Comparison of ENCODE assay signal across 10 cellular contexts in genomic region chr14:91258021-91258618, GRCh38. TPM values are rescaled to one million over a fixed set of nuclear protein-coding genes. Genes with fewer than 3 reads are reported as not detected.
DNase-seq lines count a peak whose midpoint lies in the region; ATAC-seq and TF ChIP-seq lines count a peak whose summit lies in the region.
"Had no signal": no experiment of that assay in that cellular context is flagged by ENCODE, and none has a peak within 500 bp of the region (broad histone marks: within the 10 kb centered on the region; RNA-seq: fewer than 3 reads in every experiment).

No MANE protein-coding gene starts in this region.

- H3K36me3 ChIP-seq in SJCRH30: no peaks in the 10 kb centered on the region
- H3K36me3 ChIP-seq: cardiac muscle cell had no signal

- TF ChIP-seq CTCF in fibroblast of mammary gland (conservative IDR thresholded peaks at IDR 0.05; ENCODE audit: control insufficient read depth, insufficient read depth, low read depth, low read length): no peak

- H3K4me3 ChIP-seq in SJCRH30 (peak overlapping the region; percentile 16), fibroblast of mammary gland (ENCODE audit: control insufficient read depth, low read depth, low read length) (no peak overlapping the region)
- H3K4me3 ChIP-seq: cardiac muscle cell had no signal

- H3K27ac ChIP-seq in SJCRH30: peak overlapping the region; percentile 78
- H3K27ac ChIP-seq: cardiac muscle cell had no signal

- intact Hi-C loops in posterior vena cava (cut with DNase I): no loop called here

- no peaks in the 10 kb centered on the region for H3K9me3 ChIP-seq in SJCRH30 (replicated peaks)

- H3K27me3 ChIP-seq in SJCRH30: no peaks in the 10 kb centered on the region

- DNase-seq in GM03348 (ENCODE audit: low spot score) (peak; percentile 79), SJCRH30 (peak; percentile 80 to 85), fibroblast of mammary gland (ENCODE audit: low read depth) (peak; percentile 86), posterior vena cava (ENCODE audit: low spot score) (peak; percentile 88), NK-92 (lab: John Stamatoyannopoulos, UW; ENCODE audit: unreplicated experiment) (no peak), DMS53 (lab: John Stamatoyannopoulos, UW) (no peak), SHP77 treated with DMSO at 0.1 percent for 48 hours (lab: John Stamatoyannopoulos, UW) (no peak)

- no peak for ATAC-seq in GM21367 (IDR thresholded peaks at IDR 0.05; ENCODE audit: unreplicated experiment)

- peaks cover 15% of the 10 kb centered on the region for H3K4me1 ChIP-seq in SJCRH30

RNA-seq across cellular contexts. Expression of gene GPR68, which starts 13.6 kb away (rescaled TPM):
- 0.18 TPM in 1 of 2 replicates, not detected in the other for total RNA-seq in SJCRH30 (2014; rRNA removed; shearing (Covaris generic))
- total RNA-seq in posterior vena cava: 1 to 10 TPM; 3.2 to 6.4 TPM
- total RNA-seq: NCI-H460 had no signal

Comparison
In these comparisons a context has a peak if more than half of its experiments do, and no peak if none do; other contexts are left out.
1. DNase-seq: peak in GM03348 (single experiment), SJCRH30 (2 of 2), fibroblast of mammary gland (single experiment) and posterior vena cava (single experiment); none in NK-92 (single experiment), DMS53 (single experiment) and SHP77 treated with DMSO at 0.1 percent for 48 hours (single experiment).